29 cellular contexts compared by ENCODE assay signal in the genomic region with DNA sequence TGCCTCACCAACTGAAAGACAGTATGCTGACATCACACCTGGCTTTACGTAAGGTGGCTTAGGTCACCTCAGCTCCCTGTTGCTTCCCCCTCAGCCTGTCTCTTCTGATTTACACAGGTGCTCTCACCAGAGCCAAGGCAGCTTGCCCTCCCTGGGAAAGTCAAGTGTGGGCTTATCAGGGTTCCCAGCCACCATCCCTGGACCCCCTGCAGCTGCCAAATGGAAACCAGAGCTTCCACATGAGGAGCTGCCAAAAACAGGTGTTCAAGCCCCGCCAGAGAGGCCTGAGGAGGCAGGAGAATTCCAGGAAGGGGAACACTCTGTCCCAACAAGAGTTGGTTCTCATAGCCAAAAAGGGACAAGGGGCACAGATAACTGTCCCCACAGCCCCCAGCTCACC.
"Had no signal": no experiment of that assay in that cellular context is flagged by ENCODE, and none has a peak within 500 bp of the region (broad histone marks: within the 10 kb centered on the region; RNA-seq: fewer than 3 reads in every experiment).

No MANE protein-coding gene starts in this region.

- ATAC-seq: foreskin keratinocyte; gastroesophageal sphincter; heart left ventricle; left lobe of liver; mucosa of descending colon; pancreas; stimulated activated memory B cell treated with anti-CD40 and anti-IgM and Interleukin-4, amounts not matched to agents 10 μg/mL and 1 μg/mL and 100 μg/mL, for 72 hours; stimulated activated naive CD8-positive, alpha-beta T cell treated with anti-CD3 and anti-CD28 coated beads, Interleukin-15, Interleukin-2, amounts not matched to agents 100 U/mL and 50 U/mL, for 24 hours had no signal

- H3K9me3 Mint-ChIP-seq: dendritic cell treated with granulocyte-macrophage colony-stimulating factor and Interleukin-4, amounts not matched to agents 40 ng/mL and 50 ng/mL, for 4 days; memory B cell; mesothelial cell of epicardium; naive B cell; natural killer cell treated with Interleukin-12 subunit alpha and Interleukin-12 subunit beta and Interleukin-15 and Interleukin-18, amount 100 ng/mL, for 72 hours; stimulated activated memory B cell treated with anti-CD40 and anti-IgM and Interleukin-4, amounts not matched to agents 10 μg/mL and 1 μg/mL and 100 μg/mL, for 72 hours; type B pancreatic cell had no signal

- H3K4me3 ChIP-seq: colonic mucosa, esophagus muscularis mucosa, gastroesophageal sphincter, heart left ventricle, hepatocyte, lung, mucosa of descending colon, pancreas, prostate gland, right atrium auricular region, skin epidermis, spleen, testis, tibial artery had no signal

- H3K27me3 ChIP-seq: colonic mucosa, esophagus muscularis mucosa, gastroesophageal sphincter, hepatocyte, right atrium auricular region, testis, tibial artery had no signal

- H3K36me3 Mint-ChIP-seq: naive B cell; natural killer cell treated with Interleukin-12 subunit alpha and Interleukin-12 subunit beta and Interleukin-15 and Interleukin-18, amount 100 ng/mL, for 72 hours; stimulated activated memory B cell treated with anti-CD40 and anti-IgM and Interleukin-4, amounts not matched to agents 10 μg/mL and 1 μg/mL and 100 μg/mL, for 72 hours; type B pancreatic cell had no signal

- H2AFZ ChIP-seq: hepatocyte had no signal

- H3K36me3 ChIP-seq: colonic mucosa, heart left ventricle, neutrophil, pancreas, prostate gland, right atrium auricular region, spleen had no signal

- H3K4me3 Mint-ChIP-seq: dendritic cell treated with granulocyte-macrophage colony-stimulating factor and Interleukin-4, amounts not matched to agents 40 ng/mL and 50 ng/mL, for 4 days; memory B cell; mesothelial cell of epicardium; natural killer cell treated with Interleukin-12 subunit alpha and Interleukin-12 subunit beta and Interleukin-15 and Interleukin-18, amount 100 ng/mL, for 72 hours; stimulated activated memory B cell treated with anti-CD40 and anti-IgM and Interleukin-4, amounts not matched to agents 10 μg/mL and 1 μg/mL and 100 μg/mL, for 72 hours; type B pancreatic cell had no signal

- H3K4me2 ChIP-seq: hepatocyte had no signal

- H3K4me1 Mint-ChIP-seq: memory B cell had no signal

- H3K4me1 ChIP-seq: colonic mucosa, foreskin keratinocyte, pancreas, testis had no signal

- H3K27ac ChIP-seq: colonic mucosa, esophagus muscularis mucosa, foreskin keratinocyte, gastroesophageal sphincter, heart left ventricle, hepatocyte, neutrophil, pancreas, prostate gland, right atrium auricular region, skin epidermis, spleen, testis, tibial artery had no signal

- H3K27ac Mint-ChIP-seq: memory B cell; mesothelial cell of epicardium; natural killer cell treated with Interleukin-12 subunit alpha and Interleukin-12 subunit beta and Interleukin-15 and Interleukin-18, amount 100 ng/mL, for 72 hours; stimulated activated memory B cell treated with anti-CD40 and anti-IgM and Interleukin-4, amounts not matched to agents 10 μg/mL and 1 μg/mL and 100 μg/mL, for 72 hours; type B pancreatic cell had no signal

- H3K9me3 ChIP-seq: colonic mucosa, esophagus muscularis mucosa, gastroesophageal sphincter, heart left ventricle, mucosa of descending colon, neutrophil, pancreas, prostate gland, right atrium auricular region, spleen, testis, tibial artery had no signal

- H3K27me3 Mint-ChIP-seq: type B pancreatic cell had no signal

- DNase-seq: colonic mucosa; effector memory CD4-positive, alpha-beta T cell; foreskin keratinocyte; kidney; mucosa of descending colon; naive B cell; pancreas; spleen; stimulated activated CD4-positive, alpha-beta T cell treated with anti-CD3 and anti-CD28 coated beads, Interleukin-4, amount 100 ng/mL, for 4 hours; stimulated activated naive CD8-positive, alpha-beta T cell treated with anti-CD3 and anti-CD28 coated beads, Interleukin-15, Interleukin-2, amounts not matched to agents 100 U/mL and 50 U/mL, for 24 hours; substantia nigra; testis; tibial artery had no signal
